Comparison of ENCODE assay signal across 25 cellular contexts in genomic region chr5:154396128-154396527, GRCh38.
"Had no signal": no experiment of that assay in that cellular context is flagged by ENCODE, and none has a peak within 500 bp of the region (broad histone marks: within the 10 kb centered on the region; RNA-seq: fewer than 3 reads in every experiment).

No MANE protein-coding gene starts in this region.

- H3K27me3 ChIP-seq: body of pancreas, cardiac muscle cell, colonic mucosa, gastrocnemius medialis, hepatocyte, ovary, sigmoid colon, stomach, tibial artery had no signal

- H3K9me3 ChIP-seq: body of pancreas, colonic mucosa, gastrocnemius medialis, left ventricle myocardium inferior, ovary, psoas muscle, sigmoid colon, stomach, tibial artery had no signal

- H2AFZ ChIP-seq: hepatocyte had no signal

- DNase-seq: activated CD4-positive, alpha-beta T cell treated with anti-CD3 and anti-CD28 coated beads for 48 hours; activated CD4-positive, alpha-beta T cell treated with anti-CD3 and anti-CD28 coated beads, Interleukin-2, amount 50 U/mL, for 48 hours; activated CD8-positive, alpha-beta memory T cell treated with anti-CD3 and anti-CD28 coated beads for 24 hours; activated effector memory CD4-positive, alpha-beta T cell treated with Interleukin-2 at 50 U/mL for 16 hours; activated naive CD4-positive, alpha-beta T cell treated with Interleukin-2 at 50 U/mL for 16 hours; anterior cingulate cortex; cerebellar nuclear complex; effector CD8-positive, alpha-beta T cell; left ventricle myocardium inferior; ovary; sigmoid colon; stimulated activated CD4-positive, alpha-beta T cell treated with anti-CD3 and anti-CD28 coated beads, Interleukin-4, amount 100 ng/mL, for 24 hours; stimulated activated naive B cell treated with anti-CD40 and anti-IgM and Interleukin-4, amounts not matched to agents 10 μg/mL and 1 μg/mL and 100 μg/mL, for 72 hours; T-helper 9 cell had no signal

- ATAC-seq: body of pancreas, gastrocnemius medialis had no signal

- H3K9me3 Mint-ChIP-seq: stimulated activated naive B cell treated with anti-CD40 and anti-IgM and Interleukin-4, amounts not matched to agents 10 μg/mL and 1 μg/mL and 100 μg/mL, for 72 hours had no signal

- H3K79me2 ChIP-seq: hepatocyte had no signal

- H3K4me3 ChIP-seq: body of pancreas, cardiac muscle cell, colonic mucosa, gastrocnemius medialis, hepatocyte, left ventricle myocardium inferior, lung, ovary, psoas muscle, sigmoid colon, stomach, tibial artery had no signal

- H3K4me1 ChIP-seq: gastrocnemius medialis, psoas muscle, sigmoid colon, tibial artery had no signal

- H3K4me2 ChIP-seq: hepatocyte had no signal

- H3K36me3 ChIP-seq: cardiac muscle cell, colonic mucosa, gastrocnemius medialis, ovary had no signal

- H3K27ac ChIP-seq: body of pancreas, cardiac muscle cell, colonic mucosa, gastrocnemius medialis, hepatocyte, left ventricle myocardium inferior, ovary, psoas muscle, sigmoid colon, tibial artery, VCaP had no signal

- H3K4me3 Mint-ChIP-seq: activated naive CD8-positive, alpha-beta T cell; stimulated activated naive B cell treated with anti-CD40 and anti-IgM and Interleukin-4, amounts not matched to agents 10 μg/mL and 1 μg/mL and 100 μg/mL, for 72 hours had no signal

- H3K27me3 Mint-ChIP-seq: activated naive CD8-positive, alpha-beta T cell; stimulated activated naive B cell treated with anti-CD40 and anti-IgM and Interleukin-4, amounts not matched to agents 10 μg/mL and 1 μg/mL and 100 μg/mL, for 72 hours had no signal

- H3K27ac Mint-ChIP-seq: activated naive CD8-positive, alpha-beta T cell had no signal
